ENCODE assay signal across 17 cellular contexts in genomic region chr19:19482785-19483625, GRCh38. TPM values are rescaled to one million over a fixed set of nuclear protein-coding genes. Genes with fewer than 3 reads are reported as not detected.
DNase-seq lines count a peak whose midpoint lies in the region; ATAC-seq and TF ChIP-seq lines count a peak whose summit lies in the region.
"Had no signal": no experiment of that assay in that cellular context is flagged by ENCODE, and none has a peak within 500 bp of the region (broad histone marks: within the 10 kb centered on the region; RNA-seq: fewer than 3 reads in every experiment).

No MANE protein-coding gene starts in this region.

- H3K27ac Mint-ChIP-seq in H9 (peak overlapping the region; percentile 85 to 92 (median 91)), nephron (peak overlapping the region; percentile 98 to 99 (median 99))
- peak overlapping the region; percentile 56 for H3K27ac Mint-ChIP-seq in activated naive CD8-positive, alpha-beta T cell treated with anti-CD3 and anti-CD28 coated beads for 36 hours
- H3K27ac Mint-ChIP-seq: T-helper 1 cell treated with Interleukin-12 subunit alpha and Interleukin-12 subunit beta and Interleukin-4 antibody, amounts not matched to agents 30 μg/mL and 1 μg/mL, for 36 hours had no signal

- H3K18ac ChIP-seq in H9 (ENCODE audit: insufficient read length, low read depth, low read length): no peak overlapping the region
- H3K18ac ChIP-seq in mesendoderm (ENCODE audit: low read length): no peak overlapping the region

- no peak overlapping the region for H4K91ac ChIP-seq in H9 (ENCODE audit: insufficient read length, low read depth, low read length)

- no CpG with 5 or more reads among the region's 19 CpGs for WGBS in H9 (ENCODE audit: extremely low coverage, insufficient read length, low lambda C conversion rate)
- no CpG with 5 or more reads among the region's 19 CpGs for WGBS in mesendoderm (ENCODE audit: extremely low coverage, insufficient coverage, low lambda C conversion rate)

- H3T11ph ChIP-seq in H9 (ENCODE audit: low read length): no peak overlapping the region

- H2BK20ac ChIP-seq in H9 (ENCODE audit: low read depth, low read length, poor library complexity, severe bottlenecking): no peak overlapping the region

- no peaks in the 10 kb centered on the region for H3K27me3 Mint-ChIP-seq in H9 (ENCODE audit: low read depth)
- H3K27me3 Mint-ChIP-seq in activated naive CD8-positive, alpha-beta T cell treated with anti-CD3 and anti-CD28 coated beads for 36 hours: no peaks in the 10 kb centered on the region
- H3K27me3 Mint-ChIP-seq in nephron (ENCODE audit: low read depth): no peaks in the 10 kb centered on the region

- H3K27me3 ChIP-seq in BLaER1: no peaks in the 10 kb centered on the region
- H3K27me3 ChIP-seq in H9 (ENCODE audit: insufficient read depth, low read length): no peaks in the 10 kb centered on the region
- no peaks in the 10 kb centered on the region for H3K27me3 ChIP-seq in mesendoderm (ENCODE audit: insufficient read depth, low read length, poor library complexity)

- DNase-seq in H9 (no peak), SK-N-DZ (ENCODE audit: low spot score) (no peak), mesendoderm (no peak), AG08395 (ENCODE audit: low spot score) (no peak), left lobe of liver (ENCODE audit: low spot score) (no peak)
- no peak for DNase-seq in activated naive CD8-positive, alpha-beta T cell treated with anti-CD3 and anti-CD28 coated beads for 36 hours
- DNase-seq: activated CD4-positive, alpha-beta T cell treated with anti-CD3 and anti-CD28 coated beads, Interleukin-2, amount 50 U/mL, for 4 hours; C1 segment of cervical spinal cord; GDM1; lower lobe of right lung; NCI-H510A; PC-9; stimulated activated CD4-positive, alpha-beta T cell treated with anti-CD3 and anti-CD28 coated beads, Interleukin-1b, Interleukin-23, amount 100 ng/mL, for 48 hours had no signal

- H2AFZ ChIP-seq in H9 (ENCODE audit: low read length): no peak overlapping the region
- H2AFZ ChIP-seq: PC-9 had no signal

- H2AK5ac ChIP-seq in H9 (ENCODE audit: insufficient read length, low read length) (no peak overlapping the region), mesendoderm (ENCODE audit: low read length) (no peak overlapping the region)

- no peaks in the 10 kb centered on the region for H3K23me2 ChIP-seq in H9 (ENCODE audit: insufficient read length, low read depth, low read length, poor library complexity, severe bottlenecking)

- H2BK5ac ChIP-seq in H9 (ENCODE audit: insufficient read length, low read length) (no peak overlapping the region), mesendoderm (ENCODE audit: low read length) (no peak overlapping the region)

- peak overlapping the region; percentile 34 for H3K27ac ChIP-seq in BLaER1
- H3K27ac ChIP-seq in H9 (ENCODE audit: insufficient read length, low read depth, low read length): no peak overlapping the region
- H3K27ac ChIP-seq in mesendoderm (ENCODE audit: low read depth, low read length): no peak overlapping the region
- H3K27ac ChIP-seq: lower lobe of right lung, PC-9 had no signal

- TF ChIP-seq CTCF in H9 (conservative IDR thresholded peaks at IDR 0.05): no peak
- no peak for TF ChIP-seq CTCF in nephron (IDR thresholded peaks at IDR 0.05; ENCODE audit: unreplicated experiment in 3 of 3)

- H3K4me2 ChIP-seq in BLaER1 (peak overlapping the region; percentile 13), H9 (ENCODE audit: insufficient read depth, insufficient read length, low read length) (no peak overlapping the region), mesendoderm (ENCODE audit: low read length) (no peak overlapping the region)
- H3K4me2 ChIP-seq: PC-9 had no signal

- H3K4me1 ChIP-seq in BLaER1 (peaks cover 95% of the 10 kb centered on the region), H9 (ENCODE audit: insufficient read depth, low read length) (peaks cover 4% of the 10 kb centered on the region; the same call in 1 of the 2 replicates), mesendoderm (ENCODE audit: control insufficient read depth, low read depth, low read length) (peaks cover 2% of the 10 kb centered on the region)

- no peak for ATAC-seq in left lobe of liver
- ATAC-seq: lower lobe of right lung had no signal

- peaks cover 99% of the 10 kb centered on the region for H4K20me1 ChIP-seq in BLaER1
- H4K20me1 ChIP-seq in H9 (ENCODE audit: control insufficient read depth, insufficient read depth, insufficient read length): peaks cover 4% of the 10 kb centered on the region

- H2BK12ac ChIP-seq in H9 (ENCODE audit: insufficient read length, low read depth, low read length): no peak overlapping the region

- no peak overlapping the region for H2BK15ac ChIP-seq in H9 (ENCODE audit: low read depth, low read length)
- H2BK15ac ChIP-seq in mesendoderm (replicated peaks; ENCODE audit: low read depth): no peak overlapping the region

- no peak overlapping the region for H3K23ac ChIP-seq in H9 (ENCODE audit: insufficient read length, low read depth, low read length)
- H3K23ac ChIP-seq in mesendoderm (ENCODE audit: low read length): no peak overlapping the region

- H3K79me2 ChIP-seq in H9 (ENCODE audit: insufficient read depth, low read length) (peaks cover 16% of the 10 kb centered on the region; the same call in 1 of the 2 replicates), mesendoderm (ENCODE audit: control insufficient read depth, insufficient read depth, low read length) (peaks cover 69% of the 10 kb centered on the region)

- no peak overlapping the region for H3K14ac ChIP-seq in H9 (ENCODE audit: insufficient read depth, low read length)

- peaks cover 43 to 53% of the 10 kb centered on the region in 2 experiments for H3K4me1 Mint-ChIP-seq in H9
- H3K4me1 Mint-ChIP-seq in activated naive CD8-positive, alpha-beta T cell treated with anti-CD3 and anti-CD28 coated beads for 36 hours: peaks cover 58% of the 10 kb centered on the region
- peaks cover 72% of the 10 kb centered on the region for H3K4me1 Mint-ChIP-seq in nephron

- H3K4ac ChIP-seq in H9 (ENCODE audit: low read depth, low read length) (no peak overlapping the region), mesendoderm (ENCODE audit: low read depth, low read length) (no peak overlapping the region)

- H3K36me3 Mint-ChIP-seq in H9 (ENCODE audit: insufficient read depth in 1 of 3, low read depth in 3 of 3): peaks cover 5 to 30% (median 17%) of the 10 kb centered on the region in 3 experiments; a peak in 6 of 7 replicates
- peaks cover 19% of the 10 kb centered on the region for H3K36me3 Mint-ChIP-seq in activated naive CD8-positive, alpha-beta T cell treated with anti-CD3 and anti-CD28 coated beads for 36 hours
- H3K36me3 Mint-ChIP-seq in nephron (ENCODE audit: low read depth): peaks cover 12% of the 10 kb centered on the region

- no peak overlapping the region for H4K5ac ChIP-seq in H9 (ENCODE audit: insufficient read length, low read depth, low read length)
- no peak overlapping the region for H4K5ac ChIP-seq in mesendoderm (ENCODE audit: low read length)

- H3K4me3 Mint-ChIP-seq in H9 (no peak overlapping the region), nephron (peak overlapping the region; percentile 49 to 72 (median 56))
- H3K4me3 Mint-ChIP-seq in activated naive CD8-positive, alpha-beta T cell treated with anti-CD3 and anti-CD28 coated beads for 36 hours: no peak overlapping the region
- H3K4me3 Mint-ChIP-seq: T-helper 1 cell treated with Interleukin-12 subunit alpha and Interleukin-12 subunit beta and Interleukin-4 antibody, amounts not matched to agents 30 μg/mL and 1 μg/mL, for 36 hours had no signal

- H3K36me3 ChIP-seq in BLaER1: peaks cover 72% of the 10 kb centered on the region
- peaks cover 5% of the 10 kb centered on the region for H3K36me3 ChIP-seq in mesendoderm (ENCODE audit: control insufficient read depth, insufficient read depth, low read length)

- no peak overlapping the region for H2BK120ac ChIP-seq in H9 (ENCODE audit: low read depth, low read length, poor library complexity, severe bottlenecking)
- no peak overlapping the region for H2BK120ac ChIP-seq in mesendoderm (ENCODE audit: low read depth, low read length)

- H3K79me1 ChIP-seq in H9 (ENCODE audit: insufficient read depth, low read depth, low read length, poor library complexity, severe bottlenecking): no peaks in the 10 kb centered on the region
- H3K79me1 ChIP-seq in mesendoderm (ENCODE audit: low read length): peaks cover 35% of the 10 kb centered on the region

- H3K56ac ChIP-seq in H9 (ENCODE audit: insufficient read length, low read depth, low read length): no peak overlapping the region
- H3K56ac ChIP-seq in mesendoderm (ENCODE audit: low read length): no peak overlapping the region

- H3K9me3 ChIP-seq in BLaER1 (no peaks in the 10 kb centered on the region), H9 (ENCODE audit: control insufficient read depth, low read depth, low read length) (no peaks in the 10 kb centered on the region)
- H3K9me3 ChIP-seq: lower lobe of right lung had no signal

- H3K4me3 ChIP-seq in BLaER1 (no peak overlapping the region), mesendoderm (ENCODE audit: low read length) (no peak overlapping the region)
- H3K4me3 ChIP-seq: lower lobe of right lung, PC-9 had no signal

- H4K8ac ChIP-seq in H9 (replicated peaks; ENCODE audit: insufficient read length, low read depth, low read length) (no peak overlapping the region), mesendoderm (ENCODE audit: low read depth, low read length) (no peak overlapping the region)

- H3K9me3 Mint-ChIP-seq in H9 (no peaks in the 10 kb centered on the region), nephron (no peaks in the 10 kb centered on the region)
- H3K9me3 Mint-ChIP-seq in activated naive CD8-positive, alpha-beta T cell treated with anti-CD3 and anti-CD28 coated beads for 36 hours: no peaks in the 10 kb centered on the region
- H3K9me3 Mint-ChIP-seq: T-helper 1 cell treated with Interleukin-12 subunit alpha and Interleukin-12 subunit beta and Interleukin-4 antibody, amounts not matched to agents 30 μg/mL and 1 μg/mL, for 36 hours had no signal

- no peak overlapping the region for H3K9ac ChIP-seq in BLaER1
- H3K9ac ChIP-seq in H9 (ENCODE audit: extremely low read depth, insufficient read length, low read length): no peak overlapping the region
- no peak overlapping the region for H3K9ac ChIP-seq in mesendoderm (ENCODE audit: low read length)

RNA-seq across cellular contexts. Expression of gene TSSK6, which starts 32.3 kb away (rescaled TPM):
- total RNA-seq in H9 (2021) (2.6 and 2.8 TPM in 2 replicates), left lobe of liver (1.8 TPM)
- total RNA-seq in activated naive CD8-positive, alpha-beta T cell treated with anti-CD3 and anti-CD28 coated beads for 36 hours: 1 to 10 TPM; 3.0 to 3.1 TPM
- polyA plus RNA-seq in SK-N-DZ (2014; cell fraction: cytosol; rRNA removed): 3.9 and 5.5 TPM in 2 replicates
- polyA plus RNA-seq in SK-N-DZ (2014; cell fraction: nucleus; rRNA removed): 1.3 and 5.3 TPM in 2 replicates
- 0.77 TPM for polyA plus RNA-seq in mesendoderm (2013, experiment 1 of 2)
- 0.67 TPM for polyA plus RNA-seq in mesendoderm (2013, experiment 2 of 2)

RNA-seq across cellular contexts. Expression of gene NDUFA13, which starts 33.0 kb away (rescaled TPM):
- total RNA-seq in H9 (2021): 489 and 509 TPM in 2 replicates
- 100 to 1,000 TPM; 306 to 312 TPM for total RNA-seq in activated naive CD8-positive, alpha-beta T cell treated with anti-CD3 and anti-CD28 coated beads for 36 hours
- polyA plus RNA-seq in SK-N-DZ (2014; cell fraction: cytosol; rRNA removed): 38.2 and 54.5 TPM in 2 replicates
- 66.8 and 68.6 TPM in 2 replicates for polyA plus RNA-seq in SK-N-DZ (2014; cell fraction: nucleus; rRNA removed)
- 203 TPM for polyA plus RNA-seq in mesendoderm (2013, experiment 1 of 2)
- polyA plus RNA-seq in mesendoderm (2013, experiment 2 of 2): 202 TPM
- 200 TPM for total RNA-seq in left lobe of liver

RNA-seq across cellular contexts. Expression of gene YJEFN3, which starts 45.7 kb away (rescaled TPM):
- total RNA-seq in H9 (2021) (15.7 and 16.6 TPM in 2 replicates), left lobe of liver (5.9 TPM)
- total RNA-seq in activated naive CD8-positive, alpha-beta T cell treated with anti-CD3 and anti-CD28 coated beads for 36 hours: 1 to 10 TPM; 5.7 to 7.8 TPM
- polyA plus RNA-seq in SK-N-DZ (2014; cell fraction: cytosol; rRNA removed): 1.3 and 2.1 TPM in 2 replicates
- 8.0 and 27.0 TPM in 2 replicates for polyA plus RNA-seq in SK-N-DZ (2014; cell fraction: nucleus; rRNA removed)
- 2.9 TPM for polyA plus RNA-seq in mesendoderm (2013, experiment 1 of 2)
- 2.8 TPM for polyA plus RNA-seq in mesendoderm (2013, experiment 2 of 2)

RNA-seq across cellular contexts. Expression of gene CILP2, which starts 55.1 kb away (rescaled TPM):
- total RNA-seq in H9 (2021): 5.9 and 6.4 TPM in 2 replicates
- under 1 TPM; 0.18 to 0.23 TPM for total RNA-seq in activated naive CD8-positive, alpha-beta T cell treated with anti-CD3 and anti-CD28 coated beads for 36 hours
- polyA plus RNA-seq in SK-N-DZ (2014; cell fraction: cytosol; rRNA removed): 1.1 and 1.8 TPM in 2 replicates
- polyA plus RNA-seq in SK-N-DZ (2014; cell fraction: nucleus; rRNA removed): 2.3 and 3.6 TPM in 2 replicates
- polyA plus RNA-seq in mesendoderm (2013, experiment 1 of 2): 1.5 TPM
- polyA plus RNA-seq in mesendoderm (2013, experiment 2 of 2): 1.6 TPM
- total RNA-seq in left lobe of liver: 0.10 TPM
- total RNA-seq: HT1080 had no signal

Comparison
In these comparisons a context has a peak if more than half of its experiments do, and no peak if none do; other contexts are left out.
1. H3K4me3 Mint-ChIP-seq: peak in nephron (3 of 3); none in H9 (0 of 2) and activated naive CD8-positive, alpha-beta T cell treated with anti-CD3 and anti-CD28 coated beads for 36 hours (single experiment).
2. Peak in every context shown above with its lines, with median percentiles within 50 percentile points of each other: H3K27ac Mint-ChIP-seq.